In the genomic region with DNA sequence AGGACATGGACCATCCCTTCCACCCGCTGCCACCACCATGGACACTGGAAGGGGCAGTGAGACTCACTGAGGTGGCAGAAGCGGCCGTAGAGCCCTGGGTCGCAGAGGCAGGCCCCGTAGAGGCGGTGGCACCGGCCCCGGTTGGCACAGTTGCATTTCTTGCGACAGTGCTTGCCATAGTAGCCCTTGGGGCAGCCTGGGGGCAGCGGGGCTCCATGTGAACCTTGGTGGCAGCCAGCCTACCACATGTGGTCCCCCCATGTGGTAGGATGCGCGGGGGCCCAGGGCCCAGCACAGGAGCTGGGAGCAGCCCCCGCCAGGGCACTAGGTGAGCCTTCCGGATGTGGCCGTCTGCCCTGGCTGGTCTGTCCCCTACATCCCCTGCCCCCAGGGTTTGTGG, we compare ENCODE assay signal across 27 cellular contexts. TPM values are rescaled to one million over a fixed set of nuclear protein-coding genes. Genes with fewer than 3 reads are reported as not detected.
DNase-seq lines count a peak whose midpoint lies in the region; ATAC-seq, FAIRE-seq and TF ChIP-seq lines count a peak whose summit lies in the region.
"Had no signal": no experiment of that assay in that cellular context is flagged by ENCODE, and none has a peak within 500 bp of the region (broad histone marks: within the 10 kb centered on the region; RNA-seq: fewer than 3 reads in every experiment).

No MANE protein-coding gene starts in this region.

- H2BK120ac ChIP-seq in neuronal stem cell (ENCODE audit: low read depth, low read length), result no peak overlapping the region

- H3K27me3 Mint-ChIP-seq in CD14-positive monocyte (ENCODE audit: low read depth in 3 of 3), result peaks cover 0 to 3% (median 3%) of the 10 kb centered on the region in 3 donors
- H3K27me3 Mint-ChIP-seq: B cell; CD4-positive, alpha-beta memory T cell; CD4-positive, CD25-positive, alpha-beta regulatory T cell; CD8-positive, alpha-beta memory T cell had no signal

- H3K36me3 ChIP-seq in HepG2 (replicated peaks in 1 of 2; ENCODE audit: control insufficient read depth in 1 of 2, insufficient read depth in 2 of 2, low read length in 2 of 2) (no peaks in the 10 kb centered on the region), right lobe of liver (no peaks in the 10 kb centered on the region), neuronal stem cell (replicated peaks in 1 of 2; ENCODE audit: control insufficient read depth in 2 of 2, insufficient read depth in 2 of 2, low read length in 2 of 2) (no peaks in the 10 kb centered on the region), gastrocnemius medialis (no peaks in the 10 kb centered on the region)

- no CpG with 5 or more reads among the region's 15 CpGs for WGBS in HepG2 (ENCODE audit: low lambda C conversion rate)
- no CpG with 5 or more reads among the region's 15 CpGs for WGBS in right lobe of liver (ENCODE audit: insufficient coverage, low coverage, low lambda C conversion rate, missing lambda C conversion rate)
- no CpG with 5 or more reads among the region's 15 CpGs for WGBS in neuronal stem cell (ENCODE audit: extremely low coverage in 2 of 2, insufficient read length in 2 of 2, insufficient replicate concordance in 1 of 2), 2 donors

- H3K4me1 Mint-ChIP-seq in CD14-positive monocyte, result no peaks in the 10 kb centered on the region
- H3K4me1 Mint-ChIP-seq: B cell; CD8-positive, alpha-beta memory T cell had no signal

- BruUV-seq in HepG2 (replicated peaks; lab: Mats Ljungman, UMichigan), result no TSS peak

- peaks cover 7% of the 10 kb centered on the region; the same call in 1 of the 2 replicates for H4K20me1 ChIP-seq in HepG2 (ENCODE audit: insufficient read depth, low read length)

- intact Hi-C loops in HepG2 (cut with micrococcal nuclease; ENCODE audit: unreplicated experiment), result no loop called here
- intact Hi-C loops in right lobe of liver (cut with DNase I), result no loop called here
- intact Hi-C loops in gastrocnemius medialis (cut with DNase I; ENCODE audit: low total_unique reads), result no loop called here
- intact Hi-C loops in CD14-positive monocyte (cut with micrococcal nuclease), result no loop called here

- no peak overlapping the region for H3K9ac ChIP-seq in HepG2 (ENCODE audit: insufficient read depth, low read depth, low read length)
- no peak overlapping the region for H3K9ac ChIP-seq in neuronal stem cell (ENCODE audit: low read depth, low read length, poor library complexity)
- H3K9ac ChIP-seq: BLaER1 treated with 17β-estradiol and CSF1 and Interleukin-3, amounts not matched to agents 10 nM and 100 nM had no signal

- H3K4ac ChIP-seq in neuronal stem cell (ENCODE audit: low read length), result no peak overlapping the region

- peak overlapping the region; percentile 9 for H3K14ac ChIP-seq in neuronal stem cell (ENCODE audit: low read length)

- H2AFZ ChIP-seq in HepG2 (ENCODE audit: low read length) (no peak overlapping the region), neuronal stem cell (ENCODE audit: low read length) (no peak overlapping the region)

- H3K9me3 ChIP-seq in HepG2 (ENCODE audit: low read length) (no peaks in the 10 kb centered on the region), right lobe of liver (no peaks in the 10 kb centered on the region), neuronal stem cell (replicated peaks in 1 of 2; ENCODE audit: control insufficient read depth in 2 of 2, insufficient read depth in 1 of 2, low read depth in 1 of 2, low read length in 2 of 2) (no peaks in the 10 kb centered on the region), gastrocnemius medialis (no peaks in the 10 kb centered on the region)
- H3K9me3 ChIP-seq: A549; BLaER1 treated with 17β-estradiol and CSF1 and Interleukin-3, amounts not matched to agents 10 nM and 100 nM had no signal

- H3K27ac Mint-ChIP-seq in CD14-positive monocyte, result no peak overlapping the region
- H3K27ac Mint-ChIP-seq: B cell; CD8-positive, alpha-beta memory T cell had no signal

- in situ Hi-C loops in HepG2 (cut with HindIII; ENCODE audit: extremely low pct_ligation_motif_present, low pct_unique_long_range_greater_than_20kb) (no loop called here), gastrocnemius medialis (cut with MboI; ENCODE audit: low sequenced_read_pairs in 4 of 4) (no loop called here)

- H3K4me1 ChIP-seq in HepG2 (ENCODE audit: insufficient read depth, low read length) (no peaks in the 10 kb centered on the region), right lobe of liver (no peaks in the 10 kb centered on the region), neuronal stem cell (ENCODE audit: control insufficient read depth in 2 of 2, insufficient read depth in 1 of 2, low read depth in 1 of 2, low read length in 2 of 2) (no peaks in the 10 kb centered on the region), gastrocnemius medialis (peaks cover 19 to 29% of the 10 kb centered on the region in 2 donors)

- H3K27me3 ChIP-seq in HepG2 (ENCODE audit: control insufficient read depth in 1 of 2, insufficient read depth in 2 of 2, low read length in 2 of 2) (peaks cover 1 to 22% of the 10 kb centered on the region in 2 experiments; a peak in 3 of 5 replicates), right lobe of liver (no peaks in the 10 kb centered on the region), neuronal stem cell (ENCODE audit: control insufficient read depth in 3 of 3, insufficient read depth in 3 of 3, low read depth in 1 of 3, low read length in 3 of 3) (no peaks in the 10 kb centered on the region), gastrocnemius medialis (no peaks in the 10 kb centered on the region)
- H3K27me3 ChIP-seq: BLaER1 treated with 17β-estradiol and CSF1 and Interleukin-3, amounts not matched to agents 10 nM and 100 nM had no signal

- CTCF ChIA-PET in HepG2 (lab: Yijun Ruan, JAX; ENCODE audit: low intra/inter-chr PET ratio, low total read pairs), result no interaction called here

- H2AK5ac ChIP-seq in neuronal stem cell (ENCODE audit: low read depth, low read length), result no peak overlapping the region

- POLR2A ChIA-PET in HepG2 (lab: Yijun Ruan, JAX), result no interaction called here

- ATAC-seq in HepG2 (no peak), right lobe of liver (no peak), gastrocnemius medialis (no peak), HG02588 (IDR thresholded peaks at IDR 0.05; ENCODE audit: unreplicated experiment) (no peak)
- ATAC-seq: A549, GM12878 had no signal

- no peak for TF ChIP-seq RAD21 in HepG2 (CRISPR knock-in tag; IDR thresholded peaks at IDR 0.05)

- TF ChIP-seq POLR2A in HepG2 (IDR thresholded peaks at IDR 0.05; ENCODE audit: insufficient read depth in 1 of 2, low read depth in 2 of 2, low read length in 2 of 2) (no peak), right lobe of liver (IDR thresholded peaks at IDR 0.05) (no peak), gastrocnemius medialis (IDR thresholded peaks at IDR 0.05) (no peak)

- no peak overlapping the region for H2BK15ac ChIP-seq in neuronal stem cell (ENCODE audit: low read length)

- no peaks in the 10 kb centered on the region for H3K79me2 ChIP-seq in HepG2 (ENCODE audit: insufficient read depth, low read length)

- no peak overlapping the region for H3K27ac ChIP-seq in HepG2 (ENCODE audit: extremely low read length, insufficient read depth, low read length)
- no peak overlapping the region for H3K27ac ChIP-seq in right lobe of liver
- no peak overlapping the region for H3K27ac ChIP-seq in neuronal stem cell (replicated peaks; ENCODE audit: low read length)
- peak overlapping the region in 3 of 4 donors; percentile 92 to 99 (median 97) for H3K27ac ChIP-seq in gastrocnemius medialis
- H3K27ac ChIP-seq: 22Rv1; BLaER1 treated with 17β-estradiol and CSF1 and Interleukin-3, amounts not matched to agents 10 nM and 100 nM; C4-2B had no signal

- TF ChIP-seq EP300 in HepG2 (IDR thresholded peaks at IDR 0.05; ENCODE audit: low read depth in 2 of 2, low read length in 2 of 2) (no peak), HepG2 (CRISPR knock-in tag; IDR thresholded peaks at IDR 0.05; ENCODE audit: borderline replicate concordance) (no peak)

- H4K91ac ChIP-seq in neuronal stem cell (ENCODE audit: low read depth, low read length, poor library complexity), result no peak overlapping the region

- H3K4me2 ChIP-seq in HepG2 (ENCODE audit: low read depth, low read length) (no peak overlapping the region), neuronal stem cell (ENCODE audit: insufficient read depth, low read length, poor library complexity, severe bottlenecking) (no peak overlapping the region)
- H3K4me2 ChIP-seq: A549; BLaER1 treated with 17β-estradiol and CSF1 and Interleukin-3, amounts not matched to agents 10 nM and 100 nM had no signal

- peak overlapping the region; percentile 52 for H3K23ac ChIP-seq in neuronal stem cell (ENCODE audit: low read depth, low read length, poor library complexity)

- no peak overlapping the region for H3K4me3 ChIP-seq in HepG2 (replicated peaks in 1 of 3; ENCODE audit: insufficient read depth in 1 of 3, low read depth in 2 of 3, low read length in 3 of 3)
- H3K4me3 ChIP-seq in right lobe of liver, result no peak overlapping the region
- H3K4me3 ChIP-seq in neuronal stem cell (ENCODE audit: low read length in 2 of 2), result no peak overlapping the region
- no peak overlapping the region for H3K4me3 ChIP-seq in gastrocnemius medialis
- H3K4me3 ChIP-seq: A549; BLaER1 treated with 17β-estradiol and CSF1 and Interleukin-3, amounts not matched to agents 10 nM and 100 nM; GM12878 had no signal

- peak overlapping the region; percentile 17 for H2BK5ac ChIP-seq in neuronal stem cell (ENCODE audit: low read length)

- H3K9me3 Mint-ChIP-seq in CD14-positive monocyte, result peaks cover 0 to 2% (median 0%) of the 10 kb centered on the region in 7 donors
- H3K9me3 Mint-ChIP-seq: CD4-positive, CD25-positive, alpha-beta regulatory T cell; CD8-positive, alpha-beta memory T cell had no signal

- no peak overlapping the region for H4K8ac ChIP-seq in neuronal stem cell (ENCODE audit: low read depth, low read length)

- DNase-seq in HepG2 (ENCODE audit: low spot score), result no peak
- DNase-seq in right lobe of liver, result no peak
- no peak for DNase-seq in neuronal stem cell (ENCODE audit: low spot score)
- no peak for DNase-seq in gastrocnemius medialis
- DNase-seq in NCI-H2227 (lab: John Stamatoyannopoulos, UW; ENCODE audit: unreplicated experiment), result no peak
- no peak for DNase-seq in CD14-positive monocyte (ENCODE audit: low spot score)
- DNase-seq: AML-193; CD4-positive, alpha-beta memory T cell; CD4-positive, CD25-positive, alpha-beta regulatory T cell; CD8-positive, alpha-beta memory T cell; COR-L47; DMS 273 treated with DMSO at 0.1 percent for 48 hours; DMS153; DMS53; DMS79; DND-41; EL; GDM1 had no signal

- no peak for TF ChIP-seq CTCF in HepG2 (CRISPR knock-in tag; IDR thresholded peaks at IDR 0.05)
- TF ChIP-seq CTCF in right lobe of liver (IDR thresholded peaks at IDR 0.05), result no peak
- no peak for TF ChIP-seq CTCF in gastrocnemius medialis (IDR thresholded peaks at IDR 0.05 in 4 of 5, conservative IDR thresholded peaks at IDR 0.05 in 1 of 5)
- TF ChIP-seq CTCF in CD14-positive monocyte (IDR thresholded peaks at IDR 0.05), result no peak

- peaks cover 0 to 3% of the 10 kb centered on the region in 2 donors for H3K36me3 Mint-ChIP-seq in CD14-positive monocyte

- H3K79me1 ChIP-seq in neuronal stem cell (ENCODE audit: low read depth, low read length), result peaks cover 9% of the 10 kb centered on the region

- H3K4me3 Mint-ChIP-seq in CD14-positive monocyte, result no peak overlapping the region
- H3K4me3 Mint-ChIP-seq: B cell; CD4-positive, alpha-beta memory T cell; CD8-positive, alpha-beta memory T cell had no signal

- H2BK12ac ChIP-seq in neuronal stem cell (ENCODE audit: low read length), result no peak overlapping the region

- peak overlapping the region; percentile 48 for H3K18ac ChIP-seq in neuronal stem cell (ENCODE audit: low read length)

- no peak for FAIRE-seq in HepG2 (lab: Jason Lieb, UNC)
- FAIRE-seq: A549, GM12878, GM12892, GM18507 had no signal

RNA-seq across cellular contexts. Expression of gene ARHGEF16, which starts 51.6 kb away (rescaled TPM):
- 15.9 and 20.3 TPM in 2 replicates for total RNA-seq in HepG2 (2016; rRNA removed; fragmentation: Illumina TruSeq; extraction: Trizol)
- total RNA-seq in HepG2 (2016; cell fraction: cytosol; rRNA removed; fragmentation: Illumina TruSeq; extraction: Trizol; ENCODE audit: low read depth), result 6.0 and 6.6 TPM in 2 replicates
- total RNA-seq in HepG2 (2016; cell fraction: insoluble cytoplasmic fraction; rRNA removed; fragmentation: Illumina TruSeq; extraction: Trizol), result 14.5 and 24.2 TPM in 2 replicates
- total RNA-seq in HepG2 (2016; cell fraction: membrane; rRNA removed; fragmentation: Illumina TruSeq; extraction: Trizol), result 7.4 and 7.6 TPM in 2 replicates
- total RNA-seq in HepG2 (2016; cell fraction: nucleus; rRNA removed; fragmentation: Illumina TruSeq; extraction: Trizol), result 21.4 and 22.0 TPM in 2 replicates
- polyA plus RNA-seq in HepG2 (2011; rRNA removed), result 39.9 and 59.7 TPM in 2 replicates
- polyA plus RNA-seq in HepG2 (2011; cell fraction: cytosol; rRNA removed), result 23.3 and 35.8 TPM in 2 replicates
- polyA plus RNA-seq in HepG2 (2011; cell fraction: nucleus; rRNA removed), result 382 and 454 TPM in 2 replicates
- 19.7 and 28.0 TPM in 2 replicates for polyA plus RNA-seq in HepG2 (2012)
- 2.5 and 2.8 TPM in 2 replicates for polyA plus RNA-seq in HepG2 (2016; cell fraction: cytosol; fragmentation: Illumina TruSeq; extraction: Trizol; ENCODE audit: low read depth)
- 12.5 and 17.8 TPM in 2 replicates for polyA plus RNA-seq in HepG2 (2016; cell fraction: insoluble cytoplasmic fraction; fragmentation: Illumina TruSeq; extraction: Trizol; ENCODE audit: low read depth)
- 4.2 and 4.8 TPM in 2 replicates for polyA plus RNA-seq in HepG2 (2016; cell fraction: membrane; fragmentation: Illumina TruSeq; extraction: Trizol; ENCODE audit: low read depth)
- polyA plus RNA-seq in HepG2 (2016; cell fraction: nucleus; fragmentation: Illumina TruSeq; extraction: Trizol; ENCODE audit: insufficient read depth, low read depth), result 58.7 and 59.2 TPM in 2 replicates
- 30.5 and 69.1 TPM in 2 replicates for polyA minus RNA-seq in HepG2 (2011; rRNA and poly(A)+ RNA removed; ENCODE audit: low replicate concordance)
- 13.4 and 17.4 TPM in 2 replicates for polyA minus RNA-seq in HepG2 (2011; cell fraction: cytosol; rRNA and poly(A)+ RNA removed)
- 38.4 and 41.6 TPM in 2 replicates for polyA minus RNA-seq in HepG2 (2011; cell fraction: nucleus; rRNA and poly(A)+ RNA removed)
- 10 to 100 TPM in 2 of 6 experiments, 1 to 10 TPM in 4; 2.1 to 16.3 (median 7.5) TPM for total RNA-seq in right lobe of liver
- 1.5 TPM for polyA plus RNA-seq in neuronal stem cell (2013, experiment 1 of 2)
- 1.4 TPM for polyA plus RNA-seq in neuronal stem cell (2013, experiment 2 of 2)
- 1 to 10 TPM in 1 of 4 donors, under 1 TPM in 3; 0.20 to 1.2 (median 0.63) TPM for total RNA-seq in gastrocnemius medialis
- not detected for polyA plus RNA-seq in CD14-positive monocyte
- total RNA-seq: CD4-positive, CD25-positive, alpha-beta regulatory T cell; CD8-positive, alpha-beta memory T cell; GM12878 had no signal
- polyA plus RNA-seq: CD4-positive, CD25-positive, alpha-beta regulatory T cell; GM12878 had no signal

Comparison
In these comparisons a context has a peak if more than half of its experiments do, and no peak if none do; other contexts are left out.
1. H3K27ac ChIP-seq: peak in gastrocnemius medialis (3 of 4); none in HepG2 (single experiment), right lobe of liver (0 of 3) and neuronal stem cell (single experiment).